In genomic region chr3:3499012-3499411, GRCh38 we compare ENCODE assay signal across 2 cellular contexts.
A peak's percentile ranks its signal among the peaks of the same experiment; 100 is the strongest.
TF ChIP-seq lines count a peak whose summit lies in the region.

No MANE protein-coding gene starts in this region.

TF ChIP-seq in HepG2, 621 proteins besides CTCF, POLR2A, EP300 and RAD21 (continued from another document):
- no peak for TF ChIP-seq ZIK1 (CRISPR knock-in tag; IDR thresholded peaks at IDR 0.05; ENCODE audit: borderline replicate concordance, low read depth)
- TF ChIP-seq NCOR1 (IDR thresholded peaks at IDR 0.05; ENCODE audit: borderline replicate concordance, low read length): no peak
- no peak for TF ChIP-seq ZNF678 (CRISPR knock-in tag; IDR thresholded peaks at IDR 0.05)
- TF ChIP-seq MAFK (conservative IDR thresholded peaks at IDR 0.05 in 1 of 2, IDR thresholded peaks at IDR 0.05 in 1 of 2; ENCODE audit: low read length in 2 of 2): peak; percentile 11 to 63; a peak in 2 of 4 replicates
- no peak for TF ChIP-seq ZBTB42 (CRISPR knock-in tag; IDR thresholded peaks at IDR 0.05)
- no peak for TF ChIP-seq LBX2 (CRISPR knock-in tag; IDR thresholded peaks at IDR 0.05; ENCODE audit: borderline replicate concordance)
- TF ChIP-seq XRCC5 (optimal IDR thresholded peaks at IDR 0.05; ENCODE audit: low read length): no peak
- TF ChIP-seq ZNF782 (CRISPR knock-in tag; IDR thresholded peaks at IDR 0.05; ENCODE audit: borderline replicate concordance): no peak
- TF ChIP-seq ZBTB2 (CRISPR knock-in tag; IDR thresholded peaks at IDR 0.05; ENCODE audit: low read depth): no peak
- TF ChIP-seq ZBTB46 (CRISPR knock-in tag; IDR thresholded peaks at IDR 0.05; ENCODE audit: borderline replicate concordance): no peak
- no peak for TF ChIP-seq ZNF672 (CRISPR knock-in tag; IDR thresholded peaks at IDR 0.05)
- TF ChIP-seq FOXK2 (IDR thresholded peaks at IDR 0.05): no peak

TF ChIP-seq in GM12878, 131 proteins besides CTCF, POLR2A, EP300 and RAD21 (continued from another document):
- TF ChIP-seq ZBTB40 (IDR thresholded peaks at IDR 0.05; ENCODE audit: borderline replicate concordance) (no peak), KAT2A (conservative IDR thresholded peaks at IDR 0.05; ENCODE audit: control insufficient read depth, low read depth, low read length) (no peak), SP1 (IDR thresholded peaks at IDR 0.05; ENCODE audit: low read depth, low read length) (no peak), CEBPB (IDR thresholded peaks at IDR 0.05; ENCODE audit: borderline replicate concordance in 1 of 2, low read depth in 2 of 2, low read length in 2 of 2) (no peak), MYC (IDR thresholded peaks at IDR 0.05; ENCODE audit: insufficient read depth, insufficient read length, insufficient replicate concordance, low read length, severe bottlenecking) (no peak), KLF5 (IDR thresholded peaks at IDR 0.05; ENCODE audit: partially characterized antibody) (no peak)
